ENCODE assay signal across 1 cellular context in the genomic region with DNA sequence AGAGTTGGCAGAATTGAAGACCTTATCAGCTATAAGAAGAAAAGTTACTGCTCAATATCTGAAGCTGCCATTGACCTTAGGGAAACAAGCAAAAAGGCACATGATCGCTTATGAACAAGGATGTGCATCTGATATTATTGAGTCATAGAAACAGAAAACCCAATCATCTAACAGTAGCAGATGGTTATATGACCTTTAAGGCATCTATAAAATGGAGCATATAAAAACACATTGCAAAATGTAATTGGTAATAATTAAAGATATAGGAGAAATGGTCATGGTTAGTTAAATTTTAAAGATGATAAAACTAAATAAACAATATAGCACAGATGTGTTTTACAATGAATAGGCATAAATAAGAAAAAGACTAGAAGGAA.
TF ChIP-seq lines count a peak whose summit lies in the region.

No MANE protein-coding gene starts in this region.

TF ChIP-seq in GM23338, 12 proteins besides CTCF, POLR2A, EP300 and RAD21 (continued from another document):
- TF ChIP-seq, protein P1, sequence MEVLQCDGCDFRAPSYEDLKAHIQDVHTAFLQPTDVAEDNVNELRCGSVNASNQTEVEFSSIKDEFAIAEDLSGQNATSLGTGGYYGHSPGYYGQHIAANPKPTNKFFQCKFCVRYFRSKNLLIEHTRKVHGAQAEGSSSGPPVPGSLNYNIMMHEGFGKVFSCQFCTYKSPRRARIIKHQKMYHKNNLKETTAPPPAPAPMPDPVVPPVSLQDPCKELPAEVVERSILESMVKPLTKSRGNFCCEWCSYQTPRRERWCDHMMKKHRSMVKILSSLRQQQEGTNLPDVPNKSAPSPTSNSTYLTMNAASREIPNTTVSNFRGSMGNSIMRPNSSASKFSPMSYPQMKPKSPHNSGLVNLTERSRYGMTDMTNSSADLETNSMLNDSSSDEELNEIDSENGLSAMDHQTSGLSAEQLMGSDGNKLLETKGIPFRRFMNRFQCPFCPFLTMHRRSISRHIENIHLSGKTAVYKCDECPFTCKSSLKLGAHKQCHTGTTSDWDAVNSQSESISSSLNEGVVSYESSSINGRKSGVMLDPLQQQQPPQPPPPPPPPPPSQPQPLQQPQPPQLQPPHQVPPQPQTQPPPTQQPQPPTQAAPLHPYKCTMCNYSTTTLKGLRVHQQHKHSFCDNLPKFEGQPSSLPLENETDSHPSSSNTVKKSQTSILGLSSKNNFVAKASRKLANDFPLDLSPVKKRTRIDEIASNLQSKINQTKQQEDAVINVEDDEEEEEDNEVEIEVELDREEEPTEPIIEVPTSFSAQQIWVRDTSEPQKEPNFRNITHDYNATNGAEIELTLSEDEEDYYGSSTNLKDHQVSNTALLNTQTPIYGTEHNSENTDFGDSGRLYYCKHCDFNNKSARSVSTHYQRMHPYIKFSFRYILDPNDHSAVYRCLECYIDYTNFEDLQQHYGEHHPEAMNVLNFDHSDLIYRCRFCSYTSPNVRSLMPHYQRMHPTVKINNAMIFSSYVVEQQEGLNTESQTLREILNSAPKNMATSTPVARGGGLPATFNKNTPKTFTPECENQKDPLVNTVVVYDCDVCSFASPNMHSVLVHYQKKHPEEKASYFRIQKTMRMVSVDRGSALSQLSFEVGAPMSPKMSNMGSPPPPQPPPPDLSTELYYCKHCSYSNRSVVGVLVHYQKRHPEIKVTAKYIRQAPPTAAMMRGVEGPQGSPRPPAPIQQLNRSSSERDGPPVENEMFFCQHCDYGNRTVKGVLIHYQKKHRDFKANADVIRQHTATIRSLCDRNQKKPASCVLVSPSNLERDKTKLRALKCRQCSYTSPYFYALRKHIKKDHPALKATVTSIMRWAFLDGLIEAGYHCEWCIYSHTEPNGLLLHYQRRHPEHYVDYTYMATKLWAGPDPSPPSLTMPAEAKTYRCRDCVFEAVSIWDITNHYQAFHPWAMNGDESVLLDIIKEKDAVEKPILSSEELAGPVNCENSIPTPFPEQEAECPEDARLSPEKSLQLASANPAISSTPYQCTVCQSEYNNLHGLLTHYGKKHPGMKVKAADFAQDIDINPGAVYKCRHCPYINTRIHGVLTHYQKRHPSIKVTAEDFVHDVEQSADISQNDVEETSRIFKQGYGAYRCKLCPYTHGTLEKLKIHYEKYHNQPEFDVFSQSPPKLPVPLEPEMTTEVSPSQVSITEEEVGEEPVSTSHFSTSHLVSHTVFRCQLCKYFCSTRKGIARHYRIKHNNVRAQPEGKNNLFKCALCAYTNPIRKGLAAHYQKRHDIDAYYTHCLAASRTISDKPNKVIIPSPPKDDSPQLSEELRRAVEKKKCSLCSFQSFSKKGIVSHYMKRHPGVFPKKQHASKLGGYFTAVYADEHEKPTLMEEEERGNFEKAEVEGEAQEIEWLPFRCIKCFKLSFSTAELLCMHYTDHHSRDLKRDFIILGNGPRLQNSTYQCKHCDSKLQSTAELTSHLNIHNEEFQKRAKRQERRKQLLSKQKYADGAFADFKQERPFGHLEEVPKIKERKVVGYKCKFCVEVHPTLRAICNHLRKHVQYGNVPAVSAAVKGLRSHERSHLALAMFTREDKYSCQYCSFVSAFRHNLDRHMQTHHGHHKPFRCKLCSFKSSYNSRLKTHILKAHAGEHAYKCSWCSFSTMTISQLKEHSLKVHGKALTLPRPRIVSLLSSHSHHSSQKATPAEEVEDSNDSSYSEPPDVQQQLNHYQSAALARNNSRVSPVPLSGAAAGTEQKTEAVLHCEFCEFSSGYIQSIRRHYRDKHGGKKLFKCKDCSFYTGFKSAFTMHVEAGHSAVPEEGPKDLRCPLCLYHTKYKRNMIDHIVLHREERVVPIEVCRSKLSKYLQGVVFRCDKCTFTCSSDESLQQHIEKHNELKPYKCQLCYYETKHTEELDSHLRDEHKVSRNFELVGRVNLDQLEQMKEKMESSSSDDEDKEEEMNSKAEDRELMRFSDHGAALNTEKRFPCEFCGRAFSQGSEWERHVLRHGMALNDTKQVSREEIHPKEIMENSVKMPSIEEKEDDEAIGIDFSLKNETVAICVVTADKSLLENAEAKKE (CRISPR knock-in tag; IDR thresholded peaks at IDR 0.05), result no peak
- TF ChIP-seq ZNF331 (CRISPR knock-in tag; IDR thresholded peaks at IDR 0.05; ENCODE audit: low read depth) (no peak), POLR2AphosphoS5 (IDR thresholded peaks at IDR 0.05; ENCODE audit: low read depth) (no peak)
- TF ChIP-seq, protein P2, sequence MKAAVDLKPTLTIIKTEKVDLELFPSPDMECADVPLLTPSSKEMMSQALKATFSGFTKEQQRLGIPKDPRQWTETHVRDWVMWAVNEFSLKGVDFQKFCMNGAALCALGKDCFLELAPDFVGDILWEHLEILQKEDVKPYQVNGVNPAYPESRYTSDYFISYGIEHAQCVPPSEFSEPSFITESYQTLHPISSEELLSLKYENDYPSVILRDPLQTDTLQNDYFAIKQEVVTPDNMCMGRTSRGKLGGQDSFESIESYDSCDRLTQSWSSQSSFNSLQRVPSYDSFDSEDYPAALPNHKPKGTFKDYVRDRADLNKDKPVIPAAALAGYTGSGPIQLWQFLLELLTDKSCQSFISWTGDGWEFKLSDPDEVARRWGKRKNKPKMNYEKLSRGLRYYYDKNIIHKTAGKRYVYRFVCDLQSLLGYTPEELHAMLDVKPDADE (IDR thresholded peaks at IDR 0.05), result no peak
